ENCODE assay signal across 1 cellular context in the genomic region with DNA sequence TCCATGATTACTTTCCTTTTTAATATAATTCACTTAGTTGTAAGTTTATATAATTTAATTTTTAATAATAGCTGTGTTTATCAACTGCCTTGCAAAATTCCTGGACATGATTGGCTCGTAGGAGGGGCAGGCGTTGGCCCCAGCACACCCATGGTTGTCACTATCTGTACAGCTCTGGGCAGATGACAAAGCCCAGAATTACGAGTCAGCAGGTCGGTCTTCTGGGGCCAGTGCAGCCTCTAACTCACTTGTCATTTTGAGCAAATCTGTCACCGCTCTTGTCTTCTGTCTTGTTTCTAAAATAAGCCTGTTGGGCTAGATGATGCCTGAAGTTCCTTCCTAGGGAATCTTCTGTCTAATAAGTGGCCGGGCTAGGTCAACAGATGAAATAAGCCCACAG.
TF ChIP-seq lines count a peak whose summit lies in the region.

No MANE protein-coding gene starts in this region.

TF ChIP-seq in GM23338, 12 proteins besides CTCF, POLR2A, EP300 and RAD21 (continued from another document):
- no peak for TF ChIP-seq ZNF462 (CRISPR knock-in tag; IDR thresholded peaks at IDR 0.05)
- no peak for TF ChIP-seq STAT1 (IDR thresholded peaks at IDR 0.05; ENCODE audit: unreplicated experiment)
- TF ChIP-seq NANOG (IDR thresholded peaks at IDR 0.05; ENCODE audit: borderline replicate concordance), result no peak
- TF ChIP-seq, protein P1, sequence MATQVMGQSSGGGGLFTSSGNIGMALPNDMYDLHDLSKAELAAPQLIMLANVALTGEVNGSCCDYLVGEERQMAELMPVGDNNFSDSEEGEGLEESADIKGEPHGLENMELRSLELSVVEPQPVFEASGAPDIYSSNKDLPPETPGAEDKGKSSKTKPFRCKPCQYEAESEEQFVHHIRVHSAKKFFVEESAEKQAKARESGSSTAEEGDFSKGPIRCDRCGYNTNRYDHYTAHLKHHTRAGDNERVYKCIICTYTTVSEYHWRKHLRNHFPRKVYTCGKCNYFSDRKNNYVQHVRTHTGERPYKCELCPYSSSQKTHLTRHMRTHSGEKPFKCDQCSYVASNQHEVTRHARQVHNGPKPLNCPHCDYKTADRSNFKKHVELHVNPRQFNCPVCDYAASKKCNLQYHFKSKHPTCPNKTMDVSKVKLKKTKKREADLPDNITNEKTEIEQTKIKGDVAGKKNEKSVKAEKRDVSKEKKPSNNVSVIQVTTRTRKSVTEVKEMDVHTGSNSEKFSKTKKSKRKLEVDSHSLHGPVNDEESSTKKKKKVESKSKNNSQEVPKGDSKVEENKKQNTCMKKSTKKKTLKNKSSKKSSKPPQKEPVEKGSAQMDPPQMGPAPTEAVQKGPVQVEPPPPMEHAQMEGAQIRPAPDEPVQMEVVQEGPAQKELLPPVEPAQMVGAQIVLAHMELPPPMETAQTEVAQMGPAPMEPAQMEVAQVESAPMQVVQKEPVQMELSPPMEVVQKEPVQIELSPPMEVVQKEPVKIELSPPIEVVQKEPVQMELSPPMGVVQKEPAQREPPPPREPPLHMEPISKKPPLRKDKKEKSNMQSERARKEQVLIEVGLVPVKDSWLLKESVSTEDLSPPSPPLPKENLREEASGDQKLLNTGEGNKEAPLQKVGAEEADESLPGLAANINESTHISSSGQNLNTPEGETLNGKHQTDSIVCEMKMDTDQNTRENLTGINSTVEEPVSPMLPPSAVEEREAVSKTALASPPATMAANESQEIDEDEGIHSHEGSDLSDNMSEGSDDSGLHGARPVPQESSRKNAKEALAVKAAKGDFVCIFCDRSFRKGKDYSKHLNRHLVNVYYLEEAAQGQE (IDR thresholded peaks at IDR 0.05; ENCODE audit: unreplicated experiment), result no peak
- no peak for TF ChIP-seq JUNB (IDR thresholded peaks at IDR 0.05; ENCODE audit: unreplicated experiment)
- no peak for TF ChIP-seq CREB1 (CRISPR knock-in tag; IDR thresholded peaks at IDR 0.05; ENCODE audit: low read depth)
